In genomic region chr15:39934415-39935044, GRCh38 we compare ENCODE assay signal across 8 cellular contexts. TPM values are rescaled to one million over a fixed set of nuclear protein-coding genes. Genes with fewer than 3 reads are reported as not detected.
DNase-seq lines count a peak whose midpoint lies in the region; ATAC-seq, FAIRE-seq and TF ChIP-seq lines count a peak whose summit lies in the region.

No MANE protein-coding gene starts in this region.

- peaks cover 4% of the 10 kb centered on the region; the same call in 1 of the 2 replicates for H3K79me2 ChIP-seq in KMS-11 (ENCODE audit: insufficient read depth, low read depth)

- intact Hi-C loops in ascending aorta (cut with DNase I), result loop anchor here (1.0 to 5.0 kb wide), 3 partner anchors 13 to 152 kb away; partner anchors contain the start of gene FSIP1

- H3K4me3 ChIP-seq in KMS-11 (IDR thresholded peaks at IDR 0.05; ENCODE audit: insufficient read depth, low read depth, low read length) (no peak overlapping the region), ascending aorta (peak overlapping the region; percentile 82 to 88), iPS-18c (ENCODE audit: insufficient read depth, low read depth, low read length) (peak overlapping the region; percentile 72), skeletal muscle tissue (ENCODE audit: low read length in 3 of 3) (peak overlapping the region; percentile 80 to 93 (median 86))

- H2AFZ ChIP-seq in KMS-11 (ENCODE audit: low read depth), result peak overlapping the region; percentile 83

- peak overlapping the region; percentile 55 for H3K4me2 ChIP-seq in KMS-11

- ATAC-seq in GM18519 (IDR thresholded peaks at IDR 0.05; ENCODE audit: low FRiP score, unreplicated experiment), result no peak

- H3K9ac ChIP-seq in KMS-11, result peak overlapping the region; percentile 66
- H3K9ac ChIP-seq in skeletal muscle tissue (ENCODE audit: low read depth in 1 of 3, low read length in 3 of 3), result peak overlapping the region; percentile 82 to 89 (median 87)

- peaks cover 22% of the 10 kb centered on the region for H3K4me1 ChIP-seq in KMS-11 (ENCODE audit: low read depth, poor library complexity, severe bottlenecking)
- peaks cover 9 to 26% of the 10 kb centered on the region in 2 donors for H3K4me1 ChIP-seq in ascending aorta
- H3K4me1 ChIP-seq in skeletal muscle tissue (ENCODE audit: control insufficient read depth in 3 of 3, insufficient read depth in 3 of 3, low read length in 3 of 3), result peaks cover 3 to 16% (median 11%) of the 10 kb centered on the region in 3 donors

- no peaks in the 10 kb centered on the region for H3K9me3 ChIP-seq in ascending aorta
- H3K9me3 ChIP-seq in iPS-18c (ENCODE audit: control insufficient read depth, insufficient read depth, low read length), result no peaks in the 10 kb centered on the region
- no peaks in the 10 kb centered on the region for H3K9me3 ChIP-seq in skeletal muscle tissue (ENCODE audit: control insufficient read depth in 3 of 3, low read length in 3 of 3)

- H3K27me3 ChIP-seq in KMS-11 (ENCODE audit: insufficient read depth, low read depth) (no peaks in the 10 kb centered on the region), ascending aorta (no peaks in the 10 kb centered on the region), skeletal muscle tissue (ENCODE audit: control insufficient read depth in 3 of 3, insufficient read depth in 3 of 3, low read length in 3 of 3) (no peaks in the 10 kb centered on the region)

- H3K27ac ChIP-seq in KMS-11, result no peak overlapping the region
- peak overlapping the region; percentile 88 to 91 for H3K27ac ChIP-seq in ascending aorta
- peak overlapping the region; percentile 69 for H3K27ac ChIP-seq in skeletal muscle tissue (ENCODE audit: low read depth, low read length)

- H4K20me1 ChIP-seq in KMS-11 (ENCODE audit: insufficient read depth), result no peaks in the 10 kb centered on the region

- TF ChIP-seq CTCF in KMS-11 (conservative IDR thresholded peaks at IDR 0.05; ENCODE audit: low read depth, low read length), result no peak
- TF ChIP-seq CTCF in ascending aorta (IDR thresholded peaks at IDR 0.05), result no peak

- DNase-seq in GM12891 (ENCODE audit: insufficient read length, low spot score), result no peak
- DNase-seq in ascending aorta (ENCODE audit: low spot score in 2 of 2), result no peak
- no peak for DNase-seq in NCI-H1436 treated with DMSO at 0.1 percent for 48 hours (lab: John Stamatoyannopoulos, UW)
- no peak for DNase-seq in NCI-H446 (lab: John Stamatoyannopoulos, UW)

- no peak for TF ChIP-seq POLR2A in GM12891 (IDR thresholded peaks at IDR 0.05; ENCODE audit: low read depth, low read length)

- FAIRE-seq in GM12891 (lab: Jason Lieb, UNC), result peak; percentile 55

- H3K36me3 ChIP-seq in KMS-11 (ENCODE audit: insufficient read depth) (no peaks in the 10 kb centered on the region), ascending aorta (peaks cover 0 to under 1% of the 10 kb centered on the region in 2 donors), skeletal muscle tissue (ENCODE audit: control insufficient read depth in 3 of 3, insufficient read depth in 3 of 3, low read length in 3 of 3) (peaks cover 0 to 3% (median 2%) of the 10 kb centered on the region in 3 donors)

TF ChIP-seq in GM12891, 5 proteins besides CTCF, POLR2A, EP300 and RAD21:
- TF ChIP-seq SPI1 (IDR thresholded peaks at IDR 0.05; ENCODE audit: low read depth, low read length) (no peak), POLR2AphosphoS5 (IDR thresholded peaks at IDR 0.05; ENCODE audit: low read depth, low read length) (no peak), TAF1 (IDR thresholded peaks at IDR 0.05; ENCODE audit: low read depth, low read length) (no peak), PAX5 (IDR thresholded peaks at IDR 0.05; ENCODE audit: insufficient read depth, low read length, severe bottlenecking) (no peak), POU2F2 (IDR thresholded peaks at IDR 0.05; ENCODE audit: low read depth, low read length) (no peak)

RNA-seq across cellular contexts. Expression of gene EIF2AK4, which starts 0.6 kb away (rescaled TPM):
- polyA plus RNA-seq in GM12891 (2012; ENCODE audit: low read depth, missing spikeins), result 20.6 TPM
- total RNA-seq in ascending aorta (26.8 TPM), skeletal muscle tissue (29.2 TPM)

RNA-seq across cellular contexts. Expression of gene GPR176, which starts 14.5 kb away (rescaled TPM):
- 0.19 TPM for polyA plus RNA-seq in GM12891 (2012; ENCODE audit: low read depth, missing spikeins)
- 99.1 TPM for total RNA-seq in ascending aorta
- total RNA-seq in skeletal muscle tissue, result 6.3 TPM

Comparison
In these comparisons a context has a peak if more than half of its experiments do, and no peak if none do; other contexts are left out.
1. RNA of gene GPR176, which starts 14.5 kb away (total RNA-seq): 99.1 TPM in ascending aorta (single experiment); 6.3 TPM in skeletal muscle tissue (single experiment); every median in the first group is over 10 times any median in the second.